ENCODE assay signal across 10 cellular contexts in genomic region chr20:50848846-50849673, GRCh38. TPM values are rescaled to one million over a fixed set of nuclear protein-coding genes. Genes with fewer than 3 reads are reported as not detected.
DNase-seq lines count a peak whose midpoint lies in the region; ATAC-seq and TF ChIP-seq lines count a peak whose summit lies in the region.
"Had no signal": no experiment of that assay in that cellular context is flagged by ENCODE, and none has a peak within 500 bp of the region (broad histone marks: within the 10 kb centered on the region; RNA-seq: fewer than 3 reads in every experiment).

No MANE protein-coding gene starts in this region.

- no peak for TF ChIP-seq EP300 in SK-N-SH (IDR thresholded peaks at IDR 0.05; ENCODE audit: borderline replicate concordance in 1 of 2, low read depth in 1 of 2, low read length in 1 of 2)
- TF ChIP-seq EP300 in transverse colon (IDR thresholded peaks at IDR 0.05; ENCODE audit: low read depth): no peak

- no peak overlapping the region for H2AFZ ChIP-seq in SK-N-SH (ENCODE audit: low read depth)

- H4K20me1 ChIP-seq in SK-N-SH (ENCODE audit: insufficient read depth): no peaks in the 10 kb centered on the region

- H3K4me2 ChIP-seq in SK-N-SH: no peak overlapping the region; the same call in 1 of the 2 replicates

- no peak for TF ChIP-seq POLR2A in transverse colon (IDR thresholded peaks at IDR 0.05)

- no peaks in the 10 kb centered on the region for H3K27me3 ChIP-seq in SK-N-SH (ENCODE audit: insufficient read depth)
- no peaks in the 10 kb centered on the region for H3K27me3 ChIP-seq in transverse colon
- H3K27me3 ChIP-seq in effector memory CD4-positive, alpha-beta T cell (replicated peaks; ENCODE audit: control insufficient read depth, insufficient read depth, low read length, poor library complexity, severe bottlenecking): no peaks in the 10 kb centered on the region
- H3K27me3 ChIP-seq: neutrophil had no signal

- H3K79me2 ChIP-seq in SK-N-SH (ENCODE audit: insufficient read depth): no peaks in the 10 kb centered on the region

- H3K9ac ChIP-seq in SK-N-SH: no peak overlapping the region

- no peaks in the 10 kb centered on the region for H3K36me3 ChIP-seq in SK-N-SH (replicated peaks in 1 of 2; ENCODE audit: control insufficient read depth in 1 of 2, insufficient read depth in 2 of 2, low read length in 1 of 2)
- no peaks in the 10 kb centered on the region for H3K36me3 ChIP-seq in transverse colon
- H3K36me3 ChIP-seq in effector memory CD4-positive, alpha-beta T cell (ENCODE audit: control insufficient read depth, insufficient read depth, low read length): no peaks in the 10 kb centered on the region
- H3K36me3 ChIP-seq: neutrophil had no signal

- CTCF ChIA-PET in activated CD8-positive, alpha-beta memory T cell treated with anti-CD3 and anti-CD28 coated beads, Interleukin-2, amount 10 ng/mL, durations not matched to agents 7 days and 5 days (lab: Charles Lee): interaction anchor here (0.9 to 6.6 kb wide), 3 partner anchors 55 to 80 kb away, joined by 3 to 47 read pairs (median 33); partner anchors contain the start of gene BCAS4
- CTCF ChIA-PET in SK-N-SH (lab: Yijun Ruan, JAX): interaction anchor here (0.6 to 3.2 kb wide), 5 partner anchors 32 to 80 kb away, joined by 3 to 20 read pairs (median 3); partner anchors contain the start of gene BCAS4

- no peak for DNase-seq in activated CD8-positive, alpha-beta memory T cell treated with anti-CD3 and anti-CD28 coated beads, Interleukin-2, amount 10 ng/mL, durations not matched to agents 7 days and 5 days
- DNase-seq in activated CD8-positive, alpha-beta memory T cell treated with anti-CD3 and anti-CD28 coated beads, Interleukin-2, amount 50 U/mL, for 4 hours: no peak
- peak; percentile 76 for DNase-seq in SK-N-SH
- DNase-seq in left lobe of liver (ENCODE audit: low spot score): peak; percentile 80
- DNase-seq in transverse colon: peak; percentile 39
- no peak for DNase-seq in effector memory CD4-positive, alpha-beta T cell
- no peak for DNase-seq in GF-D8 (lab: John Stamatoyannopoulos, UW)
- DNase-seq in stimulated activated CD4-positive, alpha-beta T cell treated with anti-CD3 and anti-CD28 coated beads, Interleukin-4, amount 100 ng/mL, for 1 hour: no peak
- DNase-seq: activated CD4-positive, alpha-beta T cell treated with anti-CD3 and anti-CD28 coated beads, Interleukin-2, amount 10 ng/mL, durations not matched to agents 24 days and 14 days had no signal

- no peak overlapping the region for H3K27ac ChIP-seq in SK-N-SH (ENCODE audit: low read depth in 2 of 2, low read length in 1 of 2)
- no peak overlapping the region for H3K27ac ChIP-seq in transverse colon
- no peak overlapping the region for H3K27ac ChIP-seq in effector memory CD4-positive, alpha-beta T cell (ENCODE audit: insufficient read depth, low read length, poor library complexity, severe bottlenecking)
- H3K27ac ChIP-seq: neutrophil had no signal

- H3K9me3 Mint-ChIP-seq in activated CD8-positive, alpha-beta memory T cell treated with anti-CD3 and anti-CD28 coated beads, Interleukin-2, amount 10 ng/mL, durations not matched to agents 7 days and 5 days (ENCODE audit: low read depth): no peaks in the 10 kb centered on the region
- H3K9me3 Mint-ChIP-seq: activated CD4-positive, alpha-beta T cell treated with anti-CD3 and anti-CD28 coated beads, Interleukin-2, amount 10 ng/mL, durations not matched to agents 24 days and 14 days had no signal

- no peak overlapping the region for H3K4me3 Mint-ChIP-seq in activated CD8-positive, alpha-beta memory T cell treated with anti-CD3 and anti-CD28 coated beads, Interleukin-2, amount 10 ng/mL, durations not matched to agents 7 days and 5 days
- H3K4me3 Mint-ChIP-seq: activated CD4-positive, alpha-beta T cell treated with anti-CD3 and anti-CD28 coated beads, Interleukin-2, amount 10 ng/mL, durations not matched to agents 24 days and 14 days had no signal

- H3K9me3 ChIP-seq in SK-N-SH (no peaks in the 10 kb centered on the region), transverse colon (no peaks in the 10 kb centered on the region)
- no peaks in the 10 kb centered on the region for H3K9me3 ChIP-seq in effector memory CD4-positive, alpha-beta T cell (ENCODE audit: control insufficient read depth, low read length)
- H3K9me3 ChIP-seq: neutrophil had no signal

- POLR2A ChIA-PET in SK-N-SH (lab: Yijun Ruan, JAX): no interaction called here

- H3F3A ChIP-seq in SK-N-SH (replicated peaks; ENCODE audit: insufficient read depth): no peaks in the 10 kb centered on the region

- intact Hi-C loops in transverse colon (cut with DNase I; ENCODE audit: low total_unique reads): no loop called here

- no peaks in the 10 kb centered on the region for H3K9me2 ChIP-seq in SK-N-SH

- TF ChIP-seq RAD21 in SK-N-SH (IDR thresholded peaks at IDR 0.05; ENCODE audit: low read length): no peak

- peaks cover 9% of the 10 kb centered on the region for H3K36me3 Mint-ChIP-seq in activated CD8-positive, alpha-beta memory T cell treated with anti-CD3 and anti-CD28 coated beads, Interleukin-2, amount 10 ng/mL, durations not matched to agents 7 days and 5 days

- no peak for TF ChIP-seq CTCF in SK-N-SH (IDR thresholded peaks at IDR 0.05)
- TF ChIP-seq CTCF in transverse colon (IDR thresholded peaks at IDR 0.05): no peak

- in situ Hi-C loops in transverse colon (cut with MboI; ENCODE audit: low pct_ligation_motif_present in 1 of 4, low pct_unique_long_range_greater_than_20kb in 1 of 4, low sequenced_read_pairs in 3 of 4): no loop called here

- peak overlapping the region; percentile 66 for H3K27ac Mint-ChIP-seq in activated CD8-positive, alpha-beta memory T cell treated with anti-CD3 and anti-CD28 coated beads, Interleukin-2, amount 10 ng/mL, durations not matched to agents 7 days and 5 days
- H3K27ac Mint-ChIP-seq: activated CD4-positive, alpha-beta T cell treated with anti-CD3 and anti-CD28 coated beads, Interleukin-2, amount 10 ng/mL, durations not matched to agents 24 days and 14 days had no signal

- H3K4me1 ChIP-seq in SK-N-SH (ENCODE audit: control insufficient read depth in 1 of 2, insufficient read depth in 2 of 2, low read depth in 1 of 2, low read length in 1 of 2) (peaks cover 9 to 31% of the 10 kb centered on the region in 2 experiments; a peak in 3 of 4 replicates), transverse colon (peaks cover 0 to 13% (median 11%) of the 10 kb centered on the region in 4 donors)
- no peaks in the 10 kb centered on the region for H3K4me1 ChIP-seq in effector memory CD4-positive, alpha-beta T cell (ENCODE audit: control insufficient read depth, insufficient read depth, low read length, poor library complexity, severe bottlenecking)

- ATAC-seq in activated CD8-positive, alpha-beta memory T cell treated with anti-CD3 and anti-CD28 coated beads, Interleukin-2, amount 10 ng/mL, durations not matched to agents 7 days and 5 days: no peak
- peak; percentile 94 for ATAC-seq in left lobe of liver

- 54% methylated on average over 9 of the region's 18 CpGs for WGBS in SK-N-SH (ENCODE audit: low lambda C conversion rate)
- 65 to 76% methylated on average over 3 to 18 of the region's 18 CpGs for WGBS in transverse colon (ENCODE audit: low coverage in 1 of 2), 2 donors

- H3K4me1 Mint-ChIP-seq in activated CD8-positive, alpha-beta memory T cell treated with anti-CD3 and anti-CD28 coated beads, Interleukin-2, amount 10 ng/mL, durations not matched to agents 7 days and 5 days: peaks cover 71% of the 10 kb centered on the region

- no peak overlapping the region for H3K4me3 ChIP-seq in SK-N-SH (ENCODE audit: low read depth in 2 of 2, low read length in 1 of 2)
- H3K4me3 ChIP-seq in transverse colon: no peak overlapping the region
- H3K4me3 ChIP-seq in effector memory CD4-positive, alpha-beta T cell (ENCODE audit: insufficient read depth, low read depth, low read length, poor library complexity, severe bottlenecking): no peak overlapping the region

- no peaks in the 10 kb centered on the region for H3K27me3 Mint-ChIP-seq in activated CD8-positive, alpha-beta memory T cell treated with anti-CD3 and anti-CD28 coated beads, Interleukin-2, amount 10 ng/mL, durations not matched to agents 7 days and 5 days
- H3K27me3 Mint-ChIP-seq: activated CD4-positive, alpha-beta T cell treated with anti-CD3 and anti-CD28 coated beads, Interleukin-2, amount 10 ng/mL, durations not matched to agents 24 days and 14 days had no signal

TF ChIP-seq in SK-N-SH, 30 proteins besides CTCF, POLR2A, EP300 and RAD21:
- TF ChIP-seq TCF12 (IDR thresholded peaks at IDR 0.05) (no peak), NFIC (IDR thresholded peaks at IDR 0.05; ENCODE audit: borderline replicate concordance) (no peak), MAX (IDR thresholded peaks at IDR 0.05; ENCODE audit: low read depth) (no peak), POLR2AphosphoS5 (IDR thresholded peaks at IDR 0.05; ENCODE audit: low read depth, low read length) (no peak), MXI1 (IDR thresholded peaks at IDR 0.05; ENCODE audit: low read depth, low read length) (peak; percentile 14; the same call in 1 of the 2 replicates), RFX5 (IDR thresholded peaks at IDR 0.05; ENCODE audit: low read length) (no peak), GATA2 (CRISPR knock-in tag; IDR thresholded peaks at IDR 0.05) (no peak)

RNA-seq across cellular contexts. Expression of gene BCAS4, which starts 54.2 kb away (rescaled TPM):
- 10 to 100 TPM; 37.6 to 44.8 TPM for total RNA-seq in activated CD8-positive, alpha-beta memory T cell treated with anti-CD3 and anti-CD28 coated beads, Interleukin-2, amount 10 ng/mL, durations not matched to agents 7 days and 5 days
- 23.3 and 43.8 TPM in 2 replicates for polyA plus RNA-seq in SK-N-SH (2012; rRNA removed)
- polyA plus RNA-seq in SK-N-SH (2012; cell fraction: cytosol; rRNA removed): 22.2 and 30.8 TPM in 2 replicates
- polyA plus RNA-seq in SK-N-SH (2012; cell fraction: nucleus; rRNA removed): 17.8 and 20.9 TPM in 2 replicates
- 0.83 TPM for total RNA-seq in left lobe of liver
- 10 to 100 TPM in 1 of 4 donors, 1 to 10 TPM in 2, not detected in 1; 3.3 to 16.5 (median 4.0) TPM for total RNA-seq in transverse colon

Comparison
In these comparisons a context has a peak if more than half of its experiments do, and no peak if none do; other contexts are left out.
1. DNase-seq: peak in SK-N-SH (single experiment), left lobe of liver (single experiment) and transverse colon (single experiment); none in activated CD8-positive, alpha-beta memory T cell treated with anti-CD3 and anti-CD28 coated beads, Interleukin-2, amount 10 ng/mL, durations not matched to agents 7 days and 5 days (single experiment), activated CD8-positive, alpha-beta memory T cell treated with anti-CD3 and anti-CD28 coated beads, Interleukin-2, amount 50 U/mL, for 4 hours (single experiment), effector memory CD4-positive, alpha-beta T cell (0 of 3), GF-D8 (single experiment) and stimulated activated CD4-positive, alpha-beta T cell treated with anti-CD3 and anti-CD28 coated beads, Interleukin-4, amount 100 ng/mL, for 1 hour (single experiment).